3 cellular contexts compared by ENCODE assay signal in the genomic region with DNA sequence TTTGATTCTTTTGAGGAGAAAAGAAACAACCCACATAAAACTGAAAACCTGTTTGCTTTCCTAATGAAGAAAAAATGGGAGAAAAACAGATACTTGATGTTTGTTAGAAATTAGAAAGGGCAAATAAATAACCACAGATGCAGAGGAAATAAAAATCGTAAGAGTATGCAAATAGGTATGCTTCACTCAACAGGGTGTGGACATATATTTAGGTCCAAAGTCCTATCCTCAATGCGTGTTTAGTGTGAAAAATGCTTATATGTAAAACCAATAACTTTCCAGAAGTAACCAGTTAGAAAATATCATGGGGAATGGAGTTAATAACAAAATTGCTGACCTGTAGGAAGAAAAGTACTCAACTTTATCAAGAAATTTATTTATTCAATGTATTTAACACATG.
"Had no signal": no experiment of that assay in that cellular context is flagged by ENCODE, and none has a peak within 500 bp of the region (broad histone marks: within the 10 kb centered on the region; RNA-seq: fewer than 3 reads in every experiment).

No MANE protein-coding gene starts in this region.

- H3K4me3 ChIP-seq: GM12878 had no signal

- DNase-seq: GDM1, GF-D8 had no signal

- ATAC-seq: GM12878 had no signal
